ENCODE assay signal across 10 cellular contexts in the genomic region with DNA sequence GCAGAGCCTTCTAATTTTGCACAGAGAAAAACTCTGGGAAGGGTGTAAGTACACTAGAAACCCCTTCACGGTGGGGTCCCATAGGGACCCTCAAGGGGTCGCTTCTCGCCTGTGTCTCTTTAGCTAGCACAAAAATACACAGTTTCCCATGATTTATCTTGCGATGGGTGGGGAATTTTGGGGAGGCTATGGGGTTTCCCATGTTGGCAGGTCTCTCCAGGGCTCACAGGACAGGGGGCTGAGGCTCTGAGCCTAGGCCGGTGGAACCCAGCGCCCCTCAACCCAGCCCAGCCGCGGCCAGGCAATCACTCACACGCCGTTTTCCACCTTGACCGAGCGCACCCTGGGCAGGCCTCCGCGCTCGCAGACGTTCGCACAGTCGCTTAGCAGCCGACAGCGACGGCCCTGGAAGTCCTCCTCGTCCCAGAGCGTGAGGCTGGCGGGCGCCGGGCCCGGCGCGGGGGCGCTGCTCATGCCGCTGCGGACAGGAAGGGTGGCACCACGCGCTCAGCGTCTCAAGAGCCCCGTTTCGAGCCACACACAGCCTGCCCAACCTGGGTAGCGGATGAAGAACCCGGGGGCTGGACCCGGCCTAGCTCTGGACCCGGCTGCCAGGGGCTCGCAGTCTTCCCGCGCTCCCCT. TPM values are rescaled to one million over a fixed set of nuclear protein-coding genes. Genes with fewer than 3 reads are reported as not detected.
A peak's percentile ranks its signal among the peaks of the same experiment; 100 is the strongest.
DNase-seq lines count a peak whose midpoint lies in the region; ATAC-seq and TF ChIP-seq lines count a peak whose summit lies in the region.
"Had no signal": no experiment of that assay in that cellular context is flagged by ENCODE, and none has a peak within 500 bp of the region (broad histone marks: within the 10 kb centered on the region; RNA-seq: fewer than 3 reads in every experiment).

No MANE protein-coding gene starts in this region.

- no peak overlapping the region for H3K4me3 Mint-ChIP-seq in stimulated activated memory B cell treated with anti-CD40 and anti-IgM and Interleukin-4, amounts not matched to agents 10 μg/mL and 1 μg/mL and 100 μg/mL, for 72 hours

- H3K27me3 ChIP-seq in A673 (replicated peaks; ENCODE audit: insufficient read depth, low read depth, low read length, poor library complexity) (peaks cover 52% of the 10 kb centered on the region), GM06990 (replicated peaks; ENCODE audit: control insufficient read depth, insufficient read depth, low read length) (peaks cover 13% of the 10 kb centered on the region), mammary epithelial cell (ENCODE audit: insufficient read depth, low read length) (peaks cover 4% of the 10 kb centered on the region), osteoblast (ENCODE audit: insufficient read depth, low read length) (peaks cover 79% of the 10 kb centered on the region)

- H3K9ac ChIP-seq in mammary epithelial cell (ENCODE audit: insufficient read depth, low read length): no peak overlapping the region

- H3K9me3 ChIP-seq in A673 (ENCODE audit: low read depth, low read length, poor library complexity, severe bottlenecking) (no peaks in the 10 kb centered on the region), mammary epithelial cell (replicated peaks; ENCODE audit: insufficient read depth, low read length) (no peaks in the 10 kb centered on the region), osteoblast (ENCODE audit: low read depth, low read length) (no peaks in the 10 kb centered on the region)

- dilution Hi-C loops in mammary epithelial cell (cut with HindIII; ENCODE audit: low sequenced_read_pairs): no loop called here

- no peaks in the 10 kb centered on the region for H3K36me3 Mint-ChIP-seq in stimulated activated memory B cell treated with anti-CD40 and anti-IgM and Interleukin-4, amounts not matched to agents 10 μg/mL and 1 μg/mL and 100 μg/mL, for 72 hours

- DNase-seq in A673 (ENCODE audit: low spot score) (no peak), GM06990 (ENCODE audit: extremely low read depth, insufficient read length) (no peak), mammary epithelial cell (no peak), osteoblast (ENCODE audit: insufficient read length, low spot score, missing footprints) (peak; percentile 88), cortex of kidney (lab: John Stamatoyannopoulos, UW) (no peak)
- no peak for DNase-seq in NK-92 treated with Interleukin-12 subunit alpha and Interleukin-12 subunit beta, amount 100 ng/mL, for 24 hours (lab: John Stamatoyannopoulos, UW)
- DNase-seq: nucleus accumbens had no signal

- TF ChIP-seq CTCF in A673 (conservative IDR thresholded peaks at IDR 0.05; ENCODE audit: low read depth, low read length) (no peak), GM06990 (IDR thresholded peaks at IDR 0.05; ENCODE audit: insufficient read depth, low read length, poor library complexity, severe bottlenecking) (no peak), mammary epithelial cell (conservative IDR thresholded peaks at IDR 0.05 in 1 of 2, IDR thresholded peaks at IDR 0.05 in 1 of 2; ENCODE audit: extremely low read depth in 1 of 2, insufficient read depth in 1 of 2, low read depth in 1 of 2, low read length in 2 of 2) (no peak), osteoblast (IDR thresholded peaks at IDR 0.05; ENCODE audit: extremely low read depth, low read depth, low read length) (no peak)

- no peak overlapping the region for H3K27ac ChIP-seq in A673 (ENCODE audit: low read depth, low read length, poor library complexity, severe bottlenecking)
- no peak overlapping the region for H3K27ac ChIP-seq in mammary epithelial cell (ENCODE audit: insufficient read depth, low read depth, low read length)
- H3K27ac ChIP-seq in osteoblast (ENCODE audit: low read depth, low read length): no peak overlapping the region

- H3K4me2 ChIP-seq in mammary epithelial cell (ENCODE audit: insufficient read depth, low read depth, low read length) (peak overlapping the region; percentile 94), osteoblast (ENCODE audit: insufficient read depth, low read length) (peak overlapping the region; percentile 72)

- no peaks in the 10 kb centered on the region for H3K9me3 Mint-ChIP-seq in stimulated activated memory B cell treated with anti-CD40 and anti-IgM and Interleukin-4, amounts not matched to agents 10 μg/mL and 1 μg/mL and 100 μg/mL, for 72 hours

- 13% methylated on average over 25 of the region's 44 CpGs for WGBS in mammary epithelial cell (ENCODE audit: low coverage, missing lambda C conversion rate)

- H3K4me1 Mint-ChIP-seq in stimulated activated memory B cell treated with anti-CD40 and anti-IgM and Interleukin-4, amounts not matched to agents 10 μg/mL and 1 μg/mL and 100 μg/mL, for 72 hours: no peaks in the 10 kb centered on the region

- H3K36me3 ChIP-seq in A673 (ENCODE audit: insufficient read depth, low read length, poor library complexity, severe bottlenecking): no peaks in the 10 kb centered on the region
- no peaks in the 10 kb centered on the region for H3K36me3 ChIP-seq in GM06990 (ENCODE audit: control insufficient read depth, insufficient read depth, low read length)
- H3K36me3 ChIP-seq in mammary epithelial cell (ENCODE audit: insufficient read depth, low read length): no peaks in the 10 kb centered on the region
- no peaks in the 10 kb centered on the region for H3K36me3 ChIP-seq in osteoblast (ENCODE audit: insufficient read depth, low read length)

- peaks cover 92% of the 10 kb centered on the region for H3K27me3 Mint-ChIP-seq in stimulated activated memory B cell treated with anti-CD40 and anti-IgM and Interleukin-4, amounts not matched to agents 10 μg/mL and 1 μg/mL and 100 μg/mL, for 72 hours

- H3K4me1 ChIP-seq in A673 (ENCODE audit: insufficient read depth, low read length, poor library complexity, severe bottlenecking): peaks cover 16% of the 10 kb centered on the region
- H3K4me1 ChIP-seq in mammary epithelial cell (ENCODE audit: insufficient read depth, low read length): peaks cover 17% of the 10 kb centered on the region
- peaks cover 6% of the 10 kb centered on the region for H3K4me1 ChIP-seq in osteoblast (ENCODE audit: insufficient read depth, low read length)

- H2AFZ ChIP-seq in mammary epithelial cell (ENCODE audit: low read depth, low read length): peak overlapping the region; percentile 89
- no peak overlapping the region for H2AFZ ChIP-seq in osteoblast (ENCODE audit: low read length)

- H3K27ac Mint-ChIP-seq in stimulated activated memory B cell treated with anti-CD40 and anti-IgM and Interleukin-4, amounts not matched to agents 10 μg/mL and 1 μg/mL and 100 μg/mL, for 72 hours: no peak overlapping the region

- intact Hi-C loops in A673 (cut with micrococcal nuclease; ENCODE audit: unreplicated experiment): no loop called here
- intact Hi-C loops in mammary epithelial cell (cut with micrococcal nuclease): no loop called here

- POLR2A ChIA-PET in A673 (lab: Charles Lee; ENCODE audit: low non-redundant PET): no interaction called here

- CTCF ChIA-PET in A673 (lab: Charles Lee) (interaction anchor here (3.4 kb wide), 1 partner anchor 13 kb away, joined by 19 read pairs; no protein-coding TSS in a partner anchor), mammary epithelial cell (lab: Charles Lee; ENCODE audit: low non-redundant PET) (no interaction called here)

- BruUV-seq in A673 (replicated peaks; lab: Mats Ljungman, UMichigan): no TSS peak
- no TSS peak for BruUV-seq in mammary epithelial cell (replicated peaks; lab: Mats Ljungman, UMichigan)

- H4K20me1 ChIP-seq in mammary epithelial cell (ENCODE audit: insufficient read depth, low read length) (no peaks in the 10 kb centered on the region), osteoblast (ENCODE audit: insufficient read depth, low read length) (peaks cover 7% of the 10 kb centered on the region)

- peak overlapping the region; percentile 38 for H3K4me3 ChIP-seq in A673 (ENCODE audit: low read depth, low read length, poor library complexity, severe bottlenecking)
- 0 out of 2 replicates have a peak overlapping the region, but pooled peaks have one; percentile 16 for H3K4me3 ChIP-seq in GM06990 (replicated peaks; ENCODE audit: low read depth, low read length)
- peak overlapping the region in 2 of 3 experiments; percentile 33 to 39 for H3K4me3 ChIP-seq in mammary epithelial cell (replicated peaks in 1 of 3; ENCODE audit: insufficient read depth in 1 of 3, low read depth in 2 of 3, low read length in 3 of 3)
- no peak overlapping the region for H3K4me3 ChIP-seq in osteoblast (ENCODE audit: insufficient read depth, low read length)

- no peak for ATAC-seq in HG03442 (IDR thresholded peaks at IDR 0.05; ENCODE audit: unreplicated experiment)
- no peak for ATAC-seq in stimulated activated memory B cell treated with anti-CD40 and anti-IgM and Interleukin-4, amounts not matched to agents 10 μg/mL and 1 μg/mL and 100 μg/mL, for 72 hours

- in situ Hi-C loops in mammary epithelial cell (cut with MboI; ENCODE audit: low sequenced_read_pairs in 2 of 2): no loop called here

- H3K79me2 ChIP-seq in mammary epithelial cell (ENCODE audit: insufficient read depth, low read length): no peaks in the 10 kb centered on the region
- H3K79me2 ChIP-seq in osteoblast (ENCODE audit: insufficient read depth, low read length): no peaks in the 10 kb centered on the region

RNA-seq across cellular contexts. Expression of a gene that starts 0.4 kb away (rescaled TPM):
- total RNA-seq in A673 (2021) (1.1 and 1.3 TPM in 2 replicates), mammary epithelial cell (not detected), osteoblast (not detected in 2 replicates)
- 0.12 TPM for polyA plus RNA-seq in mammary epithelial cell
- polyA minus RNA-seq in mammary epithelial cell: not detected
- total RNA-seq: dermis microvascular lymphatic vessel endothelial cell had no signal

RNA-seq across cellular contexts. Expression of a gene that starts 7.8 kb away (rescaled TPM):
- total RNA-seq in A673 (2021) (8.0 and 12.6 TPM in 2 replicates), mammary epithelial cell (not detected), osteoblast (not detected in 2 replicates)
- not detected for polyA plus RNA-seq in mammary epithelial cell
- not detected for polyA minus RNA-seq in mammary epithelial cell
- total RNA-seq: dermis microvascular lymphatic vessel endothelial cell had no signal

RNA-seq across cellular contexts. Expression of a gene that starts 33.4 kb away (rescaled TPM):
- total RNA-seq in A673 (2021) (0.37 and 0.44 TPM in 2 replicates), mammary epithelial cell (under 1 TPM in 1 of 2 donors, not detected in 1; 0.49 TPM), osteoblast (not detected in 2 replicates)
- 0.08 TPM for polyA plus RNA-seq in mammary epithelial cell
- not detected for polyA minus RNA-seq in mammary epithelial cell
- total RNA-seq: dermis microvascular lymphatic vessel endothelial cell had no signal

RNA-seq across cellular contexts. Expression of a gene that starts 48.5 kb away (rescaled TPM):
- total RNA-seq in A673 (2021) (0.13 and 0.83 TPM in 2 replicates), mammary epithelial cell (under 1 TPM in 1 of 2 donors, not detected in 1; 0.50 TPM), osteoblast (not detected in 2 replicates)
- 0.01 TPM for polyA plus RNA-seq in mammary epithelial cell
- polyA minus RNA-seq in mammary epithelial cell: not detected
- total RNA-seq: dermis microvascular lymphatic vessel endothelial cell had no signal
